21 cellular contexts compared by ENCODE assay signal in genomic region chr9:126468141-126468825, GRCh38.
DNase-seq lines count a peak whose midpoint lies in the region; ATAC-seq, FAIRE-seq and TF ChIP-seq lines count a peak whose summit lies in the region.
"Had no signal": no experiment of that assay in that cellular context is flagged by ENCODE, and none has a peak within 500 bp of the region (broad histone marks: within the 10 kb centered on the region; RNA-seq: fewer than 3 reads in every experiment).

No MANE protein-coding gene starts in this region.

- no TSS peak for BruUV-seq in Caco-2 (replicated peaks; lab: Mats Ljungman, UMichigan)
- BruUV-seq in PC-3 (replicated peaks; lab: Mats Ljungman, UMichigan) = no TSS peak

- no peak for TF ChIP-seq EP300 in sigmoid colon (IDR thresholded peaks at IDR 0.05)

- H3K36me3 ChIP-seq in Caco-2 (ENCODE audit: control insufficient read depth, insufficient read depth, low read length) (no peaks in the 10 kb centered on the region), sigmoid colon (peaks cover 0 to 10% (median 2%) of the 10 kb centered on the region in 4 donors), PC-3 (ENCODE audit: low read depth, low read length) (no peaks in the 10 kb centered on the region)
- no peaks in the 10 kb centered on the region for H3K36me3 ChIP-seq in effector memory CD4-positive, alpha-beta T cell (ENCODE audit: control insufficient read depth, insufficient read depth, low read length)

- 87 to 95% methylated on average over 14 of the region's 14 CpGs for WGBS in sigmoid colon, 2 donors

- H4K20me1 ChIP-seq in PC-3 (ENCODE audit: low read length) = no peaks in the 10 kb centered on the region

- H3K9me3 Mint-ChIP-seq in CD14-positive monocyte = peaks cover 0 to under 1% (median 0%) of the 10 kb centered on the region in 7 donors
- H3K9me3 Mint-ChIP-seq in Caco-2 (ENCODE audit: unreplicated experiment) = no peaks in the 10 kb centered on the region
- H3K9me3 Mint-ChIP-seq: nephron had no signal

- no peaks in the 10 kb centered on the region for H3K9me3 ChIP-seq in Caco-2
- no peaks in the 10 kb centered on the region for H3K9me3 ChIP-seq in effector memory CD4-positive, alpha-beta T cell (ENCODE audit: control insufficient read depth, low read length)
- H3K9me3 ChIP-seq in sigmoid colon = no peaks in the 10 kb centered on the region
- H3K9me3 ChIP-seq in PC-3 (ENCODE audit: low read length) = no peaks in the 10 kb centered on the region
- H3K9me3 ChIP-seq: esophagus muscularis mucosa, stomach had no signal

- ATAC-seq in PC-3 = no peak
- ATAC-seq: Right ventricle myocardium inferior had no signal

- H3K27me3 ChIP-seq in Caco-2 (replicated peaks; ENCODE audit: control insufficient read depth, insufficient read depth, low read length) = no peaks in the 10 kb centered on the region
- no peaks in the 10 kb centered on the region for H3K27me3 ChIP-seq in effector memory CD4-positive, alpha-beta T cell (replicated peaks; ENCODE audit: control insufficient read depth, insufficient read depth, low read length, poor library complexity, severe bottlenecking)
- no peaks in the 10 kb centered on the region for H3K27me3 ChIP-seq in sigmoid colon
- H3K27me3 ChIP-seq in PC-3 (ENCODE audit: low read length) = no peaks in the 10 kb centered on the region
- H3K27me3 ChIP-seq: esophagus muscularis mucosa, stomach had no signal

- DNase-seq in CD14-positive monocyte (ENCODE audit: low spot score) = no peak
- no peak for DNase-seq in Caco-2
- no peak for DNase-seq in effector memory CD4-positive, alpha-beta T cell
- peak; percentile 61 for DNase-seq in sigmoid colon
- DNase-seq in PC-3 = no peak
- DNase-seq in GM12892 (ENCODE audit: insufficient read length) = no peak
- DNase-seq in NCI-H82 (lab: John Stamatoyannopoulos, UW) = no peak
- no peak for DNase-seq in activated gamma-delta T cell treated with Interleukin-2 at 50 U/mL for 16 hours
- DNase-seq: activated CD4-positive, alpha-beta T cell treated with anti-CD3 and anti-CD28 coated beads for 48 hours; Calu3; cerebellar nuclear complex; effector CD8-positive, alpha-beta T cell; kidney glomerular epithelial cell; NCI-H1417; NCI-H2171 treated with DMSO at 0.1 percent for 48 hours; NCI-H526 treated with DMSO at 0.1 percent for 48 hours; stimulated activated CD4-positive, alpha-beta T cell treated with anti-CD3 and anti-CD28 coated beads, Interleukin-2, amount 100 ng/mL, for 48 hours; stomach had no signal

- peaks cover 81% of the 10 kb centered on the region for H3K4me1 Mint-ChIP-seq in CD14-positive monocyte
- no peaks in the 10 kb centered on the region for H3K4me1 Mint-ChIP-seq in Caco-2 (ENCODE audit: low read depth, unreplicated experiment)

- H3F3A ChIP-seq in PC-3 (ENCODE audit: low read length, unreplicated experiment) = no peaks in the 10 kb centered on the region

- TF ChIP-seq POLR2A in sigmoid colon (IDR thresholded peaks at IDR 0.05) = no peak
- TF ChIP-seq POLR2A in GM12892 (IDR thresholded peaks at IDR 0.05; ENCODE audit: low read depth, low read length) = no peak

- H3K36me3 Mint-ChIP-seq in CD14-positive monocyte (peaks cover 12 to 17% of the 10 kb centered on the region in 2 donors), Caco-2 (ENCODE audit: insufficient read depth, unreplicated experiment) (no peaks in the 10 kb centered on the region)

- H3K4me3 ChIP-seq in Caco-2 (ENCODE audit: low read depth, low read length) = no peak overlapping the region
- no peak overlapping the region for H3K4me3 ChIP-seq in effector memory CD4-positive, alpha-beta T cell (ENCODE audit: insufficient read depth, low read depth, low read length, poor library complexity, severe bottlenecking)
- no peak overlapping the region for H3K4me3 ChIP-seq in sigmoid colon
- H3K4me3 ChIP-seq in PC-3 (ENCODE audit: low read length) = no peak overlapping the region
- H3K4me3 ChIP-seq: esophagus muscularis mucosa, stomach had no signal

- H3K4me1 ChIP-seq in Caco-2 (no peaks in the 10 kb centered on the region), sigmoid colon (no peaks in the 10 kb centered on the region), PC-3 (ENCODE audit: insufficient read depth, low read length) (no peaks in the 10 kb centered on the region)
- H3K4me1 ChIP-seq in effector memory CD4-positive, alpha-beta T cell (ENCODE audit: control insufficient read depth, insufficient read depth, low read length, poor library complexity, severe bottlenecking) = peaks cover 50% of the 10 kb centered on the region

- H3K27ac ChIP-seq in effector memory CD4-positive, alpha-beta T cell (ENCODE audit: insufficient read depth, low read length, poor library complexity, severe bottlenecking) = peak overlapping the region; percentile 8
- H3K27ac ChIP-seq in sigmoid colon (no peak overlapping the region), PC-3 (ENCODE audit: low read length) (no peak overlapping the region)
- H3K27ac ChIP-seq: esophagus muscularis mucosa had no signal

- peaks cover 0 to 2% (median 1%) of the 10 kb centered on the region in 3 donors for H3K27me3 Mint-ChIP-seq in CD14-positive monocyte (ENCODE audit: low read depth in 3 of 3)
- H3K27me3 Mint-ChIP-seq in Caco-2 (ENCODE audit: insufficient read depth, unreplicated experiment) = no peaks in the 10 kb centered on the region

- no peaks in the 10 kb centered on the region for H3K79me2 ChIP-seq in PC-3 (ENCODE audit: low read length)

- intact Hi-C loops in CD14-positive monocyte (cut with micrococcal nuclease) (no loop called here), Caco-2 (cut with micrococcal nuclease; ENCODE audit: unreplicated experiment) (no loop called here), sigmoid colon (cut with DNase I) (no loop called here), PC-3 (cut with micrococcal nuclease) (no loop called here)

- POLR2A ChIA-PET in Caco-2 (lab: Charles Lee) (no interaction called here), PC-3 (lab: Charles Lee; ENCODE audit: unreplicated experiment) (no interaction called here)

- CTCF ChIA-PET in Caco-2 (lab: Charles Lee) = interaction anchor here (0.9 kb wide), 1 partner anchor 33 kb away, joined by 7 read pairs; no protein-coding TSS in a partner anchor
- CTCF ChIA-PET in PC-3 (lab: Charles Lee) = no interaction called here

- no peak overlapping the region for H3K9ac ChIP-seq in PC-3 (ENCODE audit: low read length)

- H2AFZ ChIP-seq in PC-3 (ENCODE audit: low read length) = no peak overlapping the region

- no peaks in the 10 kb centered on the region for H3K9me2 ChIP-seq in PC-3 (replicated peaks; ENCODE audit: low read length)

- no peak overlapping the region for H3K4me2 ChIP-seq in PC-3 (ENCODE audit: low read length)

- no peak for TF ChIP-seq CTCF in CD14-positive monocyte (IDR thresholded peaks at IDR 0.05)
- TF ChIP-seq CTCF in Caco-2 (IDR thresholded peaks at IDR 0.05; ENCODE audit: insufficient read depth in 1 of 2, low read depth in 1 of 2, low read length in 1 of 2, severe bottlenecking in 1 of 2, unreplicated experiment in 1 of 2) = no peak
- TF ChIP-seq CTCF in sigmoid colon (IDR thresholded peaks at IDR 0.05) = no peak
- no peak for TF ChIP-seq CTCF in PC-3 (conservative IDR thresholded peaks at IDR 0.05; ENCODE audit: low read depth, low read length)

- no peak for FAIRE-seq in GM12892 (lab: Jason Lieb, UNC)

- peak overlapping the region; percentile 37 to 69 for H3K4me3 Mint-ChIP-seq in CD14-positive monocyte
- no peak overlapping the region for H3K4me3 Mint-ChIP-seq in Caco-2 (ENCODE audit: unreplicated experiment)
- H3K4me3 Mint-ChIP-seq: nephron had no signal

- H3K27ac Mint-ChIP-seq in CD14-positive monocyte (peak overlapping the region; percentile 74 to 99 (median 97)), Caco-2 (ENCODE audit: unreplicated experiment) (peak overlapping the region; percentile 36)
- H3K27ac Mint-ChIP-seq: nephron had no signal
